4 cellular contexts compared by ENCODE assay signal in the genomic region with DNA sequence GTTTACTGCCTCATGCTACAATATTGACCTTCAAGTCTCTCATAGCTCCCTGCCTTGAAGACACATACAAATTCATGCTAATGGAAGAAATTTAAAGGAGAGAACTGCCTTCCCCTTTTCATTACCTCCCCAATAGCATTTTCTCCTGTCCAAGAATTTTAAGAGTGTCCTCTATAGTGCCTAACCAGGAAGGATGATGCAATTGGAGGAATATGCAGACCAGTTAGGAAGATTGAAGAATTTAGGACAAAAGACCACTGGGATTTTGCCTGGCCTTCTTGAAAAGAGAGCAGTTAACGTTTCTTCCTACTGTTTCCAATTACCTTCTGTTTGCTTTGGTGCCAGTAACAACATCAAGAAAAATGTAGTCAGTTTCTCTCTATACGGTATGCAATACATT.
TF ChIP-seq lines count a peak whose summit lies in the region.

No MANE protein-coding gene starts in this region.

TF ChIP-seq in SK-N-SH, 30 proteins besides CTCF, POLR2A, EP300 and RAD21:
- TF ChIP-seq TCF12 (IDR thresholded peaks at IDR 0.05) (peak; percentile 15; the same call in 1 of the 2 replicates), SMC3 (IDR thresholded peaks at IDR 0.05; ENCODE audit: low read depth, low read length) (no peak), NFIC (IDR thresholded peaks at IDR 0.05; ENCODE audit: borderline replicate concordance) (no peak)

TF ChIP-seq in SK-N-SH treated with all-trans-retinoic acid at 6 μM for 48 hours, 23 proteins besides CTCF, POLR2A, EP300 and RAD21:
- TF ChIP-seq GLIS3 (CRISPR knock-in tag; IDR thresholded peaks at IDR 0.05) (no peak), ZC3H10 (CRISPR knock-in tag; IDR thresholded peaks at IDR 0.05) (no peak), ISL1 (CRISPR knock-in tag; IDR thresholded peaks at IDR 0.05) (no peak), RARB (CRISPR knock-in tag; IDR thresholded peaks at IDR 0.05) (no peak), ZNF8 (CRISPR knock-in tag; IDR thresholded peaks at IDR 0.05) (no peak)
- TF ChIP-seq, protein P1, sequence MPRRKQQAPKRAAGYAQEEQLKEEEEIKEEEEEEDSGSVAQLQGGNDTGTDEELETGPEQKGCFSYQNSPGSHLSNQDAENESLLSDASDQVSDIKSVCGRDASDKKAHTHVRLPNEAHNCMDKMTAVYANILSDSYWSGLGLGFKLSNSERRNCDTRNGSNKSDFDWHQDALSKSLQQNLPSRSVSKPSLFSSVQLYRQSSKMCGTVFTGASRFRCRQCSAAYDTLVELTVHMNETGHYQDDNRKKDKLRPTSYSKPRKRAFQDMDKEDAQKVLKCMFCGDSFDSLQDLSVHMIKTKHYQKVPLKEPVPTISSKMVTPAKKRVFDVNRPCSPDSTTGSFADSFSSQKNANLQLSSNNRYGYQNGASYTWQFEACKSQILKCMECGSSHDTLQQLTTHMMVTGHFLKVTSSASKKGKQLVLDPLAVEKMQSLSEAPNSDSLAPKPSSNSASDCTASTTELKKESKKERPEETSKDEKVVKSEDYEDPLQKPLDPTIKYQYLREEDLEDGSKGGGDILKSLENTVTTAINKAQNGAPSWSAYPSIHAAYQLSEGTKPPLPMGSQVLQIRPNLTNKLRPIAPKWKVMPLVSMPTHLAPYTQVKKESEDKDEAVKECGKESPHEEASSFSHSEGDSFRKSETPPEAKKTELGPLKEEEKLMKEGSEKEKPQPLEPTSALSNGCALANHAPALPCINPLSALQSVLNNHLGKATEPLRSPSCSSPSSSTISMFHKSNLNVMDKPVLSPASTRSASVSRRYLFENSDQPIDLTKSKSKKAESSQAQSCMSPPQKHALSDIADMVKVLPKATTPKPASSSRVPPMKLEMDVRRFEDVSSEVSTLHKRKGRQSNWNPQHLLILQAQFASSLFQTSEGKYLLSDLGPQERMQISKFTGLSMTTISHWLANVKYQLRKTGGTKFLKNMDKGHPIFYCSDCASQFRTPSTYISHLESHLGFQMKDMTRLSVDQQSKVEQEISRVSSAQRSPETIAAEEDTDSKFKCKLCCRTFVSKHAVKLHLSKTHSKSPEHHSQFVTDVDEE (CRISPR knock-in tag; IDR thresholded peaks at IDR 0.05): no peak
- TF ChIP-seq, protein P2, sequence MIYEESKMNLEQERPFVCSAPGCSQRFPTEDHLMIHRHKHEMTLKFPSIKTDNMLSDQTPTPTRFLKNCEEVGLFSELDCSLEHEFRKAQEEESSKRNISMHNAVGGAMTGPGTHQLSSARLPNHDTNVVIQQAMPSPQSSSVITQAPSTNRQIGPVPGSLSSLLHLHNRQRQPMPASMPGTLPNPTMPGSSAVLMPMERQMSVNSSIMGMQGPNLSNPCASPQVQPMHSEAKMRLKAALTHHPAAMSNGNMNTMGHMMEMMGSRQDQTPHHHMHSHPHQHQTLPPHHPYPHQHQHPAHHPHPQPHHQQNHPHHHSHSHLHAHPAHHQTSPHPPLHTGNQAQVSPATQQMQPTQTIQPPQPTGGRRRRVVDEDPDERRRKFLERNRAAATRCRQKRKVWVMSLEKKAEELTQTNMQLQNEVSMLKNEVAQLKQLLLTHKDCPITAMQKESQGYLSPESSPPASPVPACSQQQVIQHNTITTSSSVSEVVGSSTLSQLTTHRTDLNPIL (CRISPR knock-in tag; IDR thresholded peaks at IDR 0.05; ENCODE audit: low read depth): no peak

TF ChIP-seq in H1, 55 proteins besides CTCF, POLR2A, EP300 and RAD21:
- 0 out of 2 replicates have a peak, but pooled peaks have one; percentile 32 for TF ChIP-seq JUND (IDR thresholded peaks at IDR 0.05; ENCODE audit: low read length)
- TF ChIP-seq CEBPB (IDR thresholded peaks at IDR 0.05; ENCODE audit: low read depth, low read length): peak; percentile 52; the same call in 1 of the 2 replicates
- no peak for TF ChIP-seq POLR2AphosphoS5 (IDR thresholded peaks at IDR 0.05; ENCODE audit: low read depth, low read length)
TF ChIP-seq in H1: peak in this region for 2.

TF ChIP-seq in HepG2, 621 proteins besides CTCF, POLR2A, EP300 and RAD21:
- TF ChIP-seq HOXA7 (CRISPR knock-in tag; IDR thresholded peaks at IDR 0.05): no peak
- TF ChIP-seq FOSL1 (CRISPR knock-in tag; IDR thresholded peaks at IDR 0.05; ENCODE audit: borderline replicate concordance): no peak
- TF ChIP-seq ADNP (CRISPR knock-in tag; IDR thresholded peaks at IDR 0.05): no peak
- no peak for TF ChIP-seq MAFK (conservative IDR thresholded peaks at IDR 0.05 in 1 of 2, IDR thresholded peaks at IDR 0.05 in 1 of 2; ENCODE audit: low read length in 2 of 2)
- TF ChIP-seq, protein P3, sequence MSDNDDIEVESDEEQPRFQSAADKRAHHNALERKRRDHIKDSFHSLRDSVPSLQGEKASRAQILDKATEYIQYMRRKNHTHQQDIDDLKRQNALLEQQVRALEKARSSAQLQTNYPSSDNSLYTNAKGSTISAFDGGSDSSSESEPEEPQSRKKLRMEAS (IDR thresholded peaks at IDR 0.05): no peak
- TF ChIP-seq ZNF605 (CRISPR knock-in tag; IDR thresholded peaks at IDR 0.05): no peak
- TF ChIP-seq ZNF558 (CRISPR knock-in tag; IDR thresholded peaks at IDR 0.05; ENCODE audit: borderline replicate concordance): no peak
- no peak for TF ChIP-seq ATRX (CRISPR knock-in tag; IDR thresholded peaks at IDR 0.05; ENCODE audit: borderline replicate concordance)
- no peak for TF ChIP-seq RARG (CRISPR knock-in tag; IDR thresholded peaks at IDR 0.05; ENCODE audit: low read depth)
- TF ChIP-seq SALL1 (CRISPR knock-in tag; IDR thresholded peaks at IDR 0.05): no peak
- TF ChIP-seq, protein P4, sequence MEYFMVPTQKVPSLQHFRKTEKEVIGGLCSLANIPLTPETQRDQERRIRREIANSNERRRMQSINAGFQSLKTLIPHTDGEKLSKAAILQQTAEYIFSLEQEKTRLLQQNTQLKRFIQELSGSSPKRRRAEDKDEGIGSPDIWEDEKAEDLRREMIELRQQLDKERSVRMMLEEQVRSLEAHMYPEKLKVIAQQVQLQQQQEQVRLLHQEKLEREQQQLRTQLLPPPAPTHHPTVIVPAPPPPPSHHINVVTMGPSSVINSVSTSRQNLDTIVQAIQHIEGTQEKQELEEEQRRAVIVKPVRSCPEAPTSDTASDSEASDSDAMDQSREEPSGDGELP (IDR thresholded peaks at IDR 0.05; ENCODE audit: borderline replicate concordance, low read depth): no peak
- TF ChIP-seq POLR2AphosphoS2 (IDR thresholded peaks at IDR 0.05; ENCODE audit: low read depth, low read length): no peak
- no peak for TF ChIP-seq SALL2 (CRISPR knock-in tag; IDR thresholded peaks at IDR 0.05)
- TF ChIP-seq NFKB2 (CRISPR knock-in tag; IDR thresholded peaks at IDR 0.05; ENCODE audit: borderline replicate concordance): no peak
- TF ChIP-seq, protein P5, sequence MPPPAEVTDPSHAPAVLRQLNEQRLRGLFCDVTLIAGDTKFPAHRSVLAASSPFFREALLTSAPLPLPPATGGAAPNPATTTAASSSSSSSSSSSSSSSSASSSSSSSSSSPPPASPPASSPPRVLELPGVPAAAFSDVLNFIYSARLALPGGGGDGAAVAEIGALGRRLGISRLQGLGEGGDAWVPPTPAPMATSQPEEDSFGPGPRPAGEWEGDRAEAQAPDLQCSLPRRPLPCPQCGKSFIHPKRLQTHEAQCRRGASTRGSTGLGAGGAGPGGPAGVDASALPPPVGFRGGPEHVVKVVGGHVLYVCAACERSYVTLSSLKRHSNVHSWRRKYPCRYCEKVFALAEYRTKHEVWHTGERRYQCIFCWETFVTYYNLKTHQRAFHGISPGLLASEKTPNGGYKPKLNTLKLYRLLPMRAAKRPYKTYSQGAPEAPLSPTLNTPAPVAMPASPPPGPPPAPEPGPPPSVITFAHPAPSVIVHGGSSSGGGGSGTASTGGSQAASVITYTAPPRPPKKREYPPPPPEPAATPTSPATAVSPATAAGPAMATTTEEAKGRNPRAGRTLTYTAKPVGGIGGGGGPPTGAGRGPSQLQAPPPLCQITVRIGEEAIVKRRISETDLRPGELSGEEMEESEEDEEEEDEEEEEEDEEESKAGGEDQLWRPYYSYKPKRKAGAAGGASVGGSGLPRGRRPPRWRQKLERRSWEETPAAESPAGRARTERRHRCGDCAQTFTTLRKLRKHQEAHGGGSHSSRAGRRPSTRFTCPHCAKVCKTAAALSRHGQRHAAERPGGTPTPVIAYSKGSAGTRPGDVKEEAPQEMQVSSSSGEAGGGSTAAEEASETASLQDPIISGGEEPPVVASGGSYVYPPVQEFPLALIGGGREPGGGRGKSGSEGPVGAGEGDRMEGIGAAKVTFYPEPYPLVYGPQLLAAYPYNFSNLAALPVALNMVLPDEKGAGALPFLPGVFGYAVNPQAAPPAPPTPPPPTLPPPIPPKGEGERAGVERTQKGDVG (CRISPR knock-in tag; IDR thresholded peaks at IDR 0.05; ENCODE audit: borderline replicate concordance): no peak
- no peak for TF ChIP-seq ZNF546 (CRISPR knock-in tag; conservative IDR thresholded peaks at IDR 0.05)
